Comparison of ENCODE assay signal across 8 cellular contexts in genomic region chr14:74301594-74302159, GRCh38. TPM values are rescaled to one million over a fixed set of nuclear protein-coding genes. Genes with fewer than 3 reads are reported as not detected.
A peak's percentile ranks its signal among the peaks of the same experiment; 100 is the strongest.
DNase-seq lines count a peak whose midpoint lies in the region; ATAC-seq and TF ChIP-seq lines count a peak whose summit lies in the region.

No MANE protein-coding gene starts in this region.

- H3K27ac ChIP-seq in VCaP (peak overlapping the region; percentile 79), gastrocnemius medialis (peak overlapping the region in 3 of 4 donors; percentile 88 to 92 (median 91))

- TF ChIP-seq CTCF in VCaP (conservative IDR thresholded peaks at IDR 0.05) (no peak), foreskin fibroblast (IDR thresholded peaks at IDR 0.05; ENCODE audit: low read depth, low read length) (no peak), gastrocnemius medialis (IDR thresholded peaks at IDR 0.05 in 4 of 5, conservative IDR thresholded peaks at IDR 0.05 in 1 of 5) (no peak)

- peaks cover 0 to 19% of the 10 kb centered on the region in 2 donors for H3K36me3 ChIP-seq in gastrocnemius medialis

- H3K9me3 ChIP-seq in gastrocnemius medialis: no peaks in the 10 kb centered on the region

- H3K4me1 ChIP-seq in gastrocnemius medialis: peaks cover 5 to 11% of the 10 kb centered on the region in 2 donors

- DNase-seq in foreskin fibroblast (no peak), gastrocnemius medialis (no peak), NCI-H2081 treated with DMSO at 0.1 percent for 48 hours (lab: John Stamatoyannopoulos, UW) (no peak), NCI-H187 treated with DMSO at 0.1 percent for 48 hours (lab: John Stamatoyannopoulos, UW) (no peak), cerebellar nuclear complex (lab: John Stamatoyannopoulos, UW) (no peak)
- no peak for DNase-seq in activated CD8-positive, alpha-beta memory T cell treated with anti-CD3 and anti-CD28 coated beads, Interleukin-2, amount 50 U/mL, for 48 hours

- peak overlapping the region; percentile 95 for H3K4me3 ChIP-seq in foreskin fibroblast (ENCODE audit: low read depth in 1 of 2, low read length in 2 of 2)
- H3K4me3 ChIP-seq in gastrocnemius medialis: peak overlapping the region; percentile 80 to 95 (median 84)

- peak; percentile 5 for ATAC-seq in GM18907 (IDR thresholded peaks at IDR 0.05; ENCODE audit: unreplicated experiment)
- ATAC-seq in gastrocnemius medialis: peak in 1 of 2 donors; percentile 2

- TF ChIP-seq POLR2A in gastrocnemius medialis (IDR thresholded peaks at IDR 0.05): no peak

- intact Hi-C loops in gastrocnemius medialis (cut with DNase I; ENCODE audit: low total_unique reads): loop anchor here (2.0 kb wide), 1 partner anchor 43 kb away; no protein-coding TSS in a partner anchor

- H3K27me3 ChIP-seq in gastrocnemius medialis: no peaks in the 10 kb centered on the region

- in situ Hi-C loops in gastrocnemius medialis (cut with MboI; ENCODE audit: low sequenced_read_pairs in 4 of 4): no loop called here

RNA-seq across cellular contexts. Expression of gene ABCD4, which starts 1.1 kb away (rescaled TPM):
- total RNA-seq in gastrocnemius medialis: 10 to 100 TPM in 3 of 4 donors, 1 to 10 TPM in 1; 9.1 to 20.0 (median 11.5) TPM

RNA-seq across cellular contexts. Expression of gene VRTN, which starts 46.6 kb away (rescaled TPM):
- total RNA-seq in gastrocnemius medialis: not detected
